1 cellular context compared by ENCODE assay signal in genomic region chr11:8068605-8069221, GRCh38.
TF ChIP-seq lines count a peak whose summit lies in the region.

No MANE protein-coding gene starts in this region.

TF ChIP-seq in GM23338, 12 proteins besides CTCF, POLR2A, EP300 and RAD21 (continued from another document):
- TF ChIP-seq, protein P1, sequence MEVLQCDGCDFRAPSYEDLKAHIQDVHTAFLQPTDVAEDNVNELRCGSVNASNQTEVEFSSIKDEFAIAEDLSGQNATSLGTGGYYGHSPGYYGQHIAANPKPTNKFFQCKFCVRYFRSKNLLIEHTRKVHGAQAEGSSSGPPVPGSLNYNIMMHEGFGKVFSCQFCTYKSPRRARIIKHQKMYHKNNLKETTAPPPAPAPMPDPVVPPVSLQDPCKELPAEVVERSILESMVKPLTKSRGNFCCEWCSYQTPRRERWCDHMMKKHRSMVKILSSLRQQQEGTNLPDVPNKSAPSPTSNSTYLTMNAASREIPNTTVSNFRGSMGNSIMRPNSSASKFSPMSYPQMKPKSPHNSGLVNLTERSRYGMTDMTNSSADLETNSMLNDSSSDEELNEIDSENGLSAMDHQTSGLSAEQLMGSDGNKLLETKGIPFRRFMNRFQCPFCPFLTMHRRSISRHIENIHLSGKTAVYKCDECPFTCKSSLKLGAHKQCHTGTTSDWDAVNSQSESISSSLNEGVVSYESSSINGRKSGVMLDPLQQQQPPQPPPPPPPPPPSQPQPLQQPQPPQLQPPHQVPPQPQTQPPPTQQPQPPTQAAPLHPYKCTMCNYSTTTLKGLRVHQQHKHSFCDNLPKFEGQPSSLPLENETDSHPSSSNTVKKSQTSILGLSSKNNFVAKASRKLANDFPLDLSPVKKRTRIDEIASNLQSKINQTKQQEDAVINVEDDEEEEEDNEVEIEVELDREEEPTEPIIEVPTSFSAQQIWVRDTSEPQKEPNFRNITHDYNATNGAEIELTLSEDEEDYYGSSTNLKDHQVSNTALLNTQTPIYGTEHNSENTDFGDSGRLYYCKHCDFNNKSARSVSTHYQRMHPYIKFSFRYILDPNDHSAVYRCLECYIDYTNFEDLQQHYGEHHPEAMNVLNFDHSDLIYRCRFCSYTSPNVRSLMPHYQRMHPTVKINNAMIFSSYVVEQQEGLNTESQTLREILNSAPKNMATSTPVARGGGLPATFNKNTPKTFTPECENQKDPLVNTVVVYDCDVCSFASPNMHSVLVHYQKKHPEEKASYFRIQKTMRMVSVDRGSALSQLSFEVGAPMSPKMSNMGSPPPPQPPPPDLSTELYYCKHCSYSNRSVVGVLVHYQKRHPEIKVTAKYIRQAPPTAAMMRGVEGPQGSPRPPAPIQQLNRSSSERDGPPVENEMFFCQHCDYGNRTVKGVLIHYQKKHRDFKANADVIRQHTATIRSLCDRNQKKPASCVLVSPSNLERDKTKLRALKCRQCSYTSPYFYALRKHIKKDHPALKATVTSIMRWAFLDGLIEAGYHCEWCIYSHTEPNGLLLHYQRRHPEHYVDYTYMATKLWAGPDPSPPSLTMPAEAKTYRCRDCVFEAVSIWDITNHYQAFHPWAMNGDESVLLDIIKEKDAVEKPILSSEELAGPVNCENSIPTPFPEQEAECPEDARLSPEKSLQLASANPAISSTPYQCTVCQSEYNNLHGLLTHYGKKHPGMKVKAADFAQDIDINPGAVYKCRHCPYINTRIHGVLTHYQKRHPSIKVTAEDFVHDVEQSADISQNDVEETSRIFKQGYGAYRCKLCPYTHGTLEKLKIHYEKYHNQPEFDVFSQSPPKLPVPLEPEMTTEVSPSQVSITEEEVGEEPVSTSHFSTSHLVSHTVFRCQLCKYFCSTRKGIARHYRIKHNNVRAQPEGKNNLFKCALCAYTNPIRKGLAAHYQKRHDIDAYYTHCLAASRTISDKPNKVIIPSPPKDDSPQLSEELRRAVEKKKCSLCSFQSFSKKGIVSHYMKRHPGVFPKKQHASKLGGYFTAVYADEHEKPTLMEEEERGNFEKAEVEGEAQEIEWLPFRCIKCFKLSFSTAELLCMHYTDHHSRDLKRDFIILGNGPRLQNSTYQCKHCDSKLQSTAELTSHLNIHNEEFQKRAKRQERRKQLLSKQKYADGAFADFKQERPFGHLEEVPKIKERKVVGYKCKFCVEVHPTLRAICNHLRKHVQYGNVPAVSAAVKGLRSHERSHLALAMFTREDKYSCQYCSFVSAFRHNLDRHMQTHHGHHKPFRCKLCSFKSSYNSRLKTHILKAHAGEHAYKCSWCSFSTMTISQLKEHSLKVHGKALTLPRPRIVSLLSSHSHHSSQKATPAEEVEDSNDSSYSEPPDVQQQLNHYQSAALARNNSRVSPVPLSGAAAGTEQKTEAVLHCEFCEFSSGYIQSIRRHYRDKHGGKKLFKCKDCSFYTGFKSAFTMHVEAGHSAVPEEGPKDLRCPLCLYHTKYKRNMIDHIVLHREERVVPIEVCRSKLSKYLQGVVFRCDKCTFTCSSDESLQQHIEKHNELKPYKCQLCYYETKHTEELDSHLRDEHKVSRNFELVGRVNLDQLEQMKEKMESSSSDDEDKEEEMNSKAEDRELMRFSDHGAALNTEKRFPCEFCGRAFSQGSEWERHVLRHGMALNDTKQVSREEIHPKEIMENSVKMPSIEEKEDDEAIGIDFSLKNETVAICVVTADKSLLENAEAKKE (CRISPR knock-in tag; IDR thresholded peaks at IDR 0.05): no peak
- TF ChIP-seq, protein P2, sequence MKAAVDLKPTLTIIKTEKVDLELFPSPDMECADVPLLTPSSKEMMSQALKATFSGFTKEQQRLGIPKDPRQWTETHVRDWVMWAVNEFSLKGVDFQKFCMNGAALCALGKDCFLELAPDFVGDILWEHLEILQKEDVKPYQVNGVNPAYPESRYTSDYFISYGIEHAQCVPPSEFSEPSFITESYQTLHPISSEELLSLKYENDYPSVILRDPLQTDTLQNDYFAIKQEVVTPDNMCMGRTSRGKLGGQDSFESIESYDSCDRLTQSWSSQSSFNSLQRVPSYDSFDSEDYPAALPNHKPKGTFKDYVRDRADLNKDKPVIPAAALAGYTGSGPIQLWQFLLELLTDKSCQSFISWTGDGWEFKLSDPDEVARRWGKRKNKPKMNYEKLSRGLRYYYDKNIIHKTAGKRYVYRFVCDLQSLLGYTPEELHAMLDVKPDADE (IDR thresholded peaks at IDR 0.05): no peak
- TF ChIP-seq JUNB (IDR thresholded peaks at IDR 0.05; ENCODE audit: unreplicated experiment): no peak
- TF ChIP-seq NANOG (IDR thresholded peaks at IDR 0.05; ENCODE audit: borderline replicate concordance): no peak
- TF ChIP-seq EZH2 (IDR thresholded peaks at IDR 0.05; ENCODE audit: low read depth, unreplicated experiment): no peak
- TF ChIP-seq EZH2phosphoT487 (IDR thresholded peaks at IDR 0.05; ENCODE audit: unreplicated experiment): no peak
- no peak for TF ChIP-seq STAT1 (IDR thresholded peaks at IDR 0.05; ENCODE audit: unreplicated experiment)
- no peak for TF ChIP-seq POLR2AphosphoS5 (IDR thresholded peaks at IDR 0.05; ENCODE audit: low read depth)
- TF ChIP-seq REST (IDR thresholded peaks at IDR 0.05; ENCODE audit: unreplicated experiment): no peak
